ENCODE assay signal across 11 cellular contexts in the genomic region with DNA sequence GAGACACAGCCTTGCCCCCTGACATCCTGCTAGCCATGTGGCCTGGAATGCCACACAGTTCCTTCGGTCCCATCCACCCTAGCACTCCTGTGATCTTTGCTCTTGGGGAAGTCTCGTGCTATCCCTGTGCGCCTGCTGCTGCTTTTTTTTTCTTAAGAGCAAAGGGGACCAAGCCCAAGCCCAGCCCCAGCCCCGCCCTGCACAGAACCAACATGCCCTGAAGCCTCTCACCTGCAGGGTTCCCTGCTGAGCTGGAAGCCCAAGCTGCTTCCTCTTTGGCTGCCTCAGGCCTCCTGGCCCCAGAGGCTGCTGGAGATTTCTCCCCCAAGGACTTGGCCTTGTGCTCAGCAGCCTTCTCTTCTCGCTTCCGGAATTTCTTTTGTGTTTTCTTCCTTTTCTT. TPM values are rescaled to one million over a fixed set of nuclear protein-coding genes. Genes with fewer than 3 reads are reported as not detected.
DNase-seq lines count a peak whose midpoint lies in the region; ATAC-seq, FAIRE-seq and TF ChIP-seq lines count a peak whose summit lies in the region.
"Had no signal": no experiment of that assay in that cellular context is flagged by ENCODE, and none has a peak within 500 bp of the region (broad histone marks: within the 10 kb centered on the region; RNA-seq: fewer than 3 reads in every experiment).

No MANE protein-coding gene starts in this region.

- BruUV-seq in Caco-2 (replicated peaks; lab: Mats Ljungman, UMichigan) (no TSS peak), K562 (replicated peaks; lab: Mats Ljungman, UMichigan) (no TSS peak)

- H3K36me3 ChIP-seq in Caco-2 (ENCODE audit: control insufficient read depth, insufficient read depth, low read length) (peaks cover 13% of the 10 kb centered on the region), HUES48 (ENCODE audit: control insufficient read depth, insufficient read depth, low read length) (peaks cover 55% of the 10 kb centered on the region), K562 (ENCODE audit: control insufficient read depth, insufficient read depth, low read length) (peaks cover 62% of the 10 kb centered on the region), neural cell (ENCODE audit: insufficient read depth, low read length) (no peaks in the 10 kb centered on the region)

- no peaks in the 10 kb centered on the region for H3K27me3 Mint-ChIP-seq in Caco-2 (ENCODE audit: insufficient read depth, unreplicated experiment)

- H3F3A ChIP-seq in neural cell (ENCODE audit: insufficient read depth, low read length, poor library complexity, severe bottlenecking), result no peaks in the 10 kb centered on the region

- intact Hi-C loops in Caco-2 (cut with micrococcal nuclease; ENCODE audit: unreplicated experiment) (no loop called here), K562 (cut with micrococcal nuclease) (no loop called here)

- H2AFZ ChIP-seq in K562 (ENCODE audit: low read depth, low read length) (no peak overlapping the region), neural cell (ENCODE audit: low read depth, low read length) (no peak overlapping the region)

- H3K36me3 Mint-ChIP-seq in Caco-2 (ENCODE audit: insufficient read depth, unreplicated experiment), result peaks cover 79% of the 10 kb centered on the region

- H3K4me3 Mint-ChIP-seq in Caco-2 (ENCODE audit: unreplicated experiment), result peak overlapping the region; percentile 93

- no peak overlapping the region for H3K9ac ChIP-seq in HUES48 (ENCODE audit: low read depth, low read length)
- peak overlapping the region in 1 of 2 experiments; percentile 84; a peak in 2 of 4 replicates for H3K9ac ChIP-seq in K562 (ENCODE audit: insufficient read depth in 1 of 2, low read depth in 2 of 2, low read length in 2 of 2)
- no peak overlapping the region for H3K9ac ChIP-seq in neural cell (ENCODE audit: low read length)

- H3K27me3 ChIP-seq in Caco-2 (replicated peaks; ENCODE audit: control insufficient read depth, insufficient read depth, low read length) (no peaks in the 10 kb centered on the region), HUES48 (ENCODE audit: control insufficient read depth, insufficient read depth, low read length) (no peaks in the 10 kb centered on the region), K562 (ENCODE audit: control insufficient read depth in 2 of 2, insufficient read depth in 2 of 2, low read length in 2 of 2) (no peaks in the 10 kb centered on the region; a peak in 1 of 5 replicates), neural cell (ENCODE audit: insufficient read depth, low read depth, low read length) (no peaks in the 10 kb centered on the region)
- H3K27me3 ChIP-seq: SJSA1 had no signal

- CTCF ChIA-PET in Caco-2 (lab: Charles Lee), result interaction anchor here (4.4 kb wide), 1 partner anchor 147 kb away, joined by 20 read pairs; no protein-coding TSS in a partner anchor
- CTCF ChIA-PET in K562 (lab: Yijun Ruan, JAX; ENCODE audit: low intra/inter-chr PET ratio), result no interaction called here

- no peak for TF ChIP-seq EP300 in K562 (IDR thresholded peaks at IDR 0.05; ENCODE audit: low read length)
- TF ChIP-seq EP300 in neural cell (conservative IDR thresholded peaks at IDR 0.05; ENCODE audit: poor library complexity, severe bottlenecking), result no peak

- H3K4me1 ChIP-seq in Caco-2 (peaks cover 6% of the 10 kb centered on the region; the same call in 1 of the 2 replicates), HUES48 (ENCODE audit: control insufficient read depth, insufficient read depth, low read length) (peaks cover 7% of the 10 kb centered on the region; the same call in 1 of the 2 replicates), K562 (replicated peaks in 1 of 2; ENCODE audit: control insufficient read depth in 2 of 2, insufficient read depth in 2 of 2, low read length in 2 of 2) (peaks cover 6 to 42% of the 10 kb centered on the region in 2 experiments; a peak in 4 of 5 replicates)

- H3K9me2 ChIP-seq in neural cell (ENCODE audit: insufficient read depth, low read length), result no peaks in the 10 kb centered on the region

- H4K20me1 ChIP-seq in K562 (replicated peaks; ENCODE audit: control insufficient read depth, insufficient read depth, low read length), result peaks cover 4% of the 10 kb centered on the region; the same call in 1 of the 2 replicates
- H4K20me1 ChIP-seq in neural cell (ENCODE audit: insufficient read depth), result no peaks in the 10 kb centered on the region

- no peak for TF ChIP-seq RAD21 in K562 (CRISPR knock-in tag; conservative IDR thresholded peaks at IDR 0.05 in 1 of 2, IDR thresholded peaks at IDR 0.05 in 1 of 2)
- no peak for TF ChIP-seq RAD21 in neural cell (conservative IDR thresholded peaks at IDR 0.05)

- H3K4me1 Mint-ChIP-seq in Caco-2 (ENCODE audit: low read depth, unreplicated experiment), result no peaks in the 10 kb centered on the region

- TF ChIP-seq CTCF in Caco-2 (IDR thresholded peaks at IDR 0.05; ENCODE audit: insufficient read depth in 1 of 2, low read depth in 1 of 2, low read length in 1 of 2, severe bottlenecking in 1 of 2, unreplicated experiment in 1 of 2) (no peak), K562 (IDR thresholded peaks at IDR 0.05 in 2 of 3, conservative IDR thresholded peaks at IDR 0.05 in 1 of 3; ENCODE audit: insufficient read depth in 2 of 3, low read depth in 1 of 3, low read length in 3 of 3) (no peak), neural cell (IDR thresholded peaks at IDR 0.05; ENCODE audit: poor library complexity, severe bottlenecking) (no peak)

- H3K27ac Mint-ChIP-seq in Caco-2 (ENCODE audit: unreplicated experiment), result no peak overlapping the region

- H3K9me3 ChIP-seq in Caco-2, result no peaks in the 10 kb centered on the region
- no peaks in the 10 kb centered on the region for H3K9me3 ChIP-seq in HUES48 (ENCODE audit: control insufficient read depth, insufficient read depth, low read length)
- H3K9me3 ChIP-seq in K562 (replicated peaks; ENCODE audit: control insufficient read depth, insufficient read depth, low read depth, low read length), result no peaks in the 10 kb centered on the region
- H3K9me3 ChIP-seq in neural cell (ENCODE audit: low read length), result no peaks in the 10 kb centered on the region
- H3K9me3 ChIP-seq: SJSA1 had no signal

- peaks cover 39% of the 10 kb centered on the region for H3K79me2 ChIP-seq in K562 (ENCODE audit: control insufficient read depth, insufficient read depth, low read length)
- peaks cover 14% of the 10 kb centered on the region for H3K79me2 ChIP-seq in neural cell (replicated peaks; ENCODE audit: insufficient read depth, low read length)

- 92% methylated on average over 5 of the region's 6 CpGs for WGBS in K562 (ENCODE audit: insufficient coverage, low coverage, missing lambda C conversion rate)

- H3K9me3 Mint-ChIP-seq in Caco-2 (ENCODE audit: unreplicated experiment), result no peaks in the 10 kb centered on the region

- H3K4me2 ChIP-seq in K562 (ENCODE audit: insufficient read depth, low read length) (no peak overlapping the region), neural cell (ENCODE audit: low read length) (no peak overlapping the region)

- H3K27ac ChIP-seq in HUES48 (ENCODE audit: low read depth, low read length) (no peak overlapping the region), K562 (ENCODE audit: extremely low read depth, low read depth, low read length) (no peak overlapping the region), neural cell (ENCODE audit: low read length) (no peak overlapping the region)
- H3K27ac ChIP-seq: SJSA1 had no signal

- DNase-seq in Caco-2 (peak in 1 of 2 experiments; percentile 53), K562 (ENCODE audit: extremely low read depth in 1 of 4, low spot score in 3 of 4) (no peak), NCI-H526 (lab: John Stamatoyannopoulos, UW) (no peak), HK-2 (ENCODE audit: unreplicated experiment) (no peak)
- DNase-seq: kidney glomerular epithelial cell, NCI-H1436 had no signal

- TF ChIP-seq POLR2A in K562 (conservative IDR thresholded peaks at IDR 0.05), result no peak; the same call in 1 of the 2 replicates

- FAIRE-seq in K562 (lab: Jason Lieb, UNC), result peak; percentile 23
- FAIRE-seq: endothelial cell of umbilical vein had no signal

- ATAC-seq in K562, result no peak
- no peak for ATAC-seq in HG03354 (IDR thresholded peaks at IDR 0.05; ENCODE audit: poor library complexity, severe bottlenecking, unreplicated experiment)

- H3K9me1 ChIP-seq in K562 (ENCODE audit: control insufficient read depth, insufficient read depth, low read length), result no peaks in the 10 kb centered on the region

- POLR2A ChIA-PET in Caco-2 (lab: Charles Lee), result no interaction called here
- POLR2A ChIA-PET in K562 (lab: Yijun Ruan, JAX), result interaction anchor here (0.7 to 2.3 kb wide), 3 partner anchors 10 to 26 kb away, joined by 3 to 9 read pairs (median 3); a partner anchor contains a TSS

- in situ Hi-C loops in K562 (cut with MboI), result loop anchor here (5.0 kb wide), 1 partner anchor 147 kb away; no protein-coding TSS in a partner anchor

- H3K4me3 ChIP-seq in Caco-2 (ENCODE audit: low read depth, low read length) (no peak overlapping the region), HUES48 (ENCODE audit: low read depth, low read length) (peak overlapping the region; percentile 96; the same call in 1 of the 2 replicates), K562 (peak overlapping the region; percentile 77; the same call in 1 of the 2 replicates), neural cell (ENCODE audit: low read length) (peak overlapping the region; percentile 90)

RNA-seq across cellular contexts. Expression of a gene that starts 1.8 kb away (rescaled TPM):
- total RNA-seq in Caco-2 (2022) (31.6 and 32.4 TPM in 2 replicates), K562 (2014; rRNA removed) (61.3 and 68.3 TPM in 2 replicates), K562 (2014; rRNA removed; fragmentation: Illumina TruSeq; extraction: Trizol) (10.5 and 12.2 TPM in 2 replicates), K562 (2015; rRNA removed; fragmentation: Illumina TruSeq; extraction: Trizol) (30.4 and 31.8 TPM in 2 replicates), K562 (2021) (45.3 and 50.6 TPM in 2 replicates)
- total RNA-seq in K562 (2011; cell fraction: chromatin; rRNA removed; ENCODE audit: low replicate concordance), result 12.6 and 19.9 TPM in 2 replicates
- total RNA-seq in K562 (2011; cell fraction: nucleolus; rRNA removed), result 16.7 and 17.7 TPM in 2 replicates
- 13.4 and 15.6 TPM in 2 replicates for total RNA-seq in K562 (2011; cell fraction: nucleoplasm; rRNA removed)
- polyA plus RNA-seq in K562 (2011; rRNA removed) (12.3 and 14.3 TPM in 2 replicates), K562 (2014; fragmentation: Illumina TruSeq; extraction: Trizol) (14.7 and 26.5 TPM in 2 replicates), K562 (2014; fragmentation: Nextera tagmentation; extraction: Ambion mirVana) (1 to 10 TPM; 1.4 to 1.8 TPM), K562 (2014; rRNA removed) (52.7 and 61.5 TPM in 2 replicates), neural cell (20.7 and 21.8 TPM in 2 replicates)
- polyA plus RNA-seq in K562 (2011; cell fraction: cytosol; rRNA removed), result 11.6 and 21.6 TPM in 2 replicates
- polyA plus RNA-seq in K562 (2011; cell fraction: nucleus; rRNA removed), result 17.7 and 31.0 TPM in 2 replicates
- 23.2 and 31.5 TPM in 2 replicates for polyA plus RNA-seq in K562 (2012)
- 5.3 TPM in 2 replicates for polyA minus RNA-seq in K562 (2011; rRNA and poly(A)+ RNA removed)
- polyA minus RNA-seq in K562 (2011; cell fraction: cytosol; rRNA and poly(A)+ RNA removed), result 8.6 and 9.6 TPM in 2 replicates
- 5.5 and 8.2 TPM in 2 replicates for polyA minus RNA-seq in K562 (2011; cell fraction: nucleus; rRNA and poly(A)+ RNA removed)
- polyA minus RNA-seq in neural cell, result 28.9 and 31.9 TPM in 2 replicates

RNA-seq across cellular contexts. Expression of a gene that starts 13.8 kb away (rescaled TPM):
- total RNA-seq in Caco-2 (2022) (60.1 and 65.6 TPM in 2 replicates), K562 (2014; rRNA removed) (27.2 and 28.0 TPM in 2 replicates), K562 (2014; rRNA removed; fragmentation: Illumina TruSeq; extraction: Trizol) (7.7 and 9.4 TPM in 2 replicates), K562 (2015; rRNA removed; fragmentation: Illumina TruSeq; extraction: Trizol) (22.3 and 22.6 TPM in 2 replicates), K562 (2021) (32.4 and 35.6 TPM in 2 replicates)
- total RNA-seq in K562 (2011; cell fraction: chromatin; rRNA removed; ENCODE audit: low replicate concordance), result 32.2 and 75.9 TPM in 2 replicates
- total RNA-seq in K562 (2011; cell fraction: nucleolus; rRNA removed), result 43.3 and 44.7 TPM in 2 replicates
- 40.6 and 56.1 TPM in 2 replicates for total RNA-seq in K562 (2011; cell fraction: nucleoplasm; rRNA removed)
- polyA plus RNA-seq in K562 (2011; rRNA removed) (23.4 and 33.6 TPM in 2 replicates), K562 (2014; fragmentation: Illumina TruSeq; extraction: Trizol) (15.5 and 23.8 TPM in 2 replicates), K562 (2014; fragmentation: Nextera tagmentation; extraction: Ambion mirVana) (1 to 10 TPM in 1 of 2 experiments, under 1 TPM in 1; 0.73 to 1.4 TPM), K562 (2014; rRNA removed) (32.6 and 34.8 TPM in 2 replicates), neural cell (57.5 and 62.5 TPM in 2 replicates)
- polyA plus RNA-seq in K562 (2011; cell fraction: cytosol; rRNA removed), result 28.9 and 48.4 TPM in 2 replicates
- polyA plus RNA-seq in K562 (2011; cell fraction: nucleus; rRNA removed), result 91.8 and 102 TPM in 2 replicates
- polyA plus RNA-seq in K562 (2012), result 24.0 and 26.3 TPM in 2 replicates
- 12.6 and 25.7 TPM in 2 replicates for polyA minus RNA-seq in K562 (2011; rRNA and poly(A)+ RNA removed)
- 16.2 and 27.5 TPM in 2 replicates for polyA minus RNA-seq in K562 (2011; cell fraction: cytosol; rRNA and poly(A)+ RNA removed)
- polyA minus RNA-seq in K562 (2011; cell fraction: nucleus; rRNA and poly(A)+ RNA removed), result 15.6 and 19.2 TPM in 2 replicates
- polyA minus RNA-seq in neural cell, result 25.3 and 32.6 TPM in 2 replicates

RNA-seq across cellular contexts. Expression of a gene that starts 13.9 kb away (rescaled TPM):
- total RNA-seq in Caco-2 (2022) (1,995 and 2,182 TPM in 2 replicates), K562 (2014; rRNA removed) (2,031 and 2,305 TPM in 2 replicates), K562 (2014; rRNA removed; fragmentation: Illumina TruSeq; extraction: Trizol) (2,847 and 3,141 TPM in 2 replicates), K562 (2015; rRNA removed; fragmentation: Illumina TruSeq; extraction: Trizol) (3,167 and 3,195 TPM in 2 replicates), K562 (2021) (2,893 and 3,009 TPM in 2 replicates)
- total RNA-seq in K562 (2011; cell fraction: chromatin; rRNA removed; ENCODE audit: low replicate concordance), result 435 and 818 TPM in 2 replicates
- 981 and 1,003 TPM in 2 replicates for total RNA-seq in K562 (2011; cell fraction: nucleolus; rRNA removed)
- total RNA-seq in K562 (2011; cell fraction: nucleoplasm; rRNA removed), result 983 and 1,497 TPM in 2 replicates
- polyA plus RNA-seq in K562 (2011; rRNA removed) (2,555 and 3,221 TPM in 2 replicates), K562 (2014; fragmentation: Illumina TruSeq; extraction: Trizol) (3,627 and 3,760 TPM in 2 replicates), K562 (2014; fragmentation: Nextera tagmentation; extraction: Ambion mirVana) (1,000 to 10,000 TPM; 1,935 to 2,418 TPM), K562 (2014; rRNA removed) (2,051 and 2,652 TPM in 2 replicates), neural cell (1,931 and 1,987 TPM in 2 replicates)
- polyA plus RNA-seq in K562 (2011; cell fraction: cytosol; rRNA removed), result 2,594 and 3,399 TPM in 2 replicates
- 1,411 and 1,919 TPM in 2 replicates for polyA plus RNA-seq in K562 (2011; cell fraction: nucleus; rRNA removed)
- 2,443 and 5,674 TPM in 2 replicates for polyA plus RNA-seq in K562 (2012)
- 2,918 and 2,983 TPM in 2 replicates for polyA minus RNA-seq in K562 (2011; rRNA and poly(A)+ RNA removed)
- 1,280 and 1,366 TPM in 2 replicates for polyA minus RNA-seq in K562 (2011; cell fraction: cytosol; rRNA and poly(A)+ RNA removed)
- polyA minus RNA-seq in K562 (2011; cell fraction: nucleus; rRNA and poly(A)+ RNA removed), result 400 and 734 TPM in 2 replicates
- polyA minus RNA-seq in neural cell, result 671 and 691 TPM in 2 replicates

RNA-seq across cellular contexts. Expression of a gene that starts 22.1 kb away (rescaled TPM):
- total RNA-seq in Caco-2 (2022) (54.9 and 57.5 TPM in 2 replicates), K562 (2014; rRNA removed) (17.9 and 20.8 TPM in 2 replicates), K562 (2014; rRNA removed; fragmentation: Illumina TruSeq; extraction: Trizol) (20.9 and 21.2 TPM in 2 replicates), K562 (2015; rRNA removed; fragmentation: Illumina TruSeq; extraction: Trizol) (15.5 and 16.6 TPM in 2 replicates), K562 (2021) (26.7 and 26.8 TPM in 2 replicates)
- total RNA-seq in K562 (2011; cell fraction: chromatin; rRNA removed; ENCODE audit: low replicate concordance), result 14.8 and 38.0 TPM in 2 replicates
- total RNA-seq in K562 (2011; cell fraction: nucleolus; rRNA removed), result 35.1 and 38.5 TPM in 2 replicates
- total RNA-seq in K562 (2011; cell fraction: nucleoplasm; rRNA removed), result 27.0 and 30.6 TPM in 2 replicates
- polyA plus RNA-seq in K562 (2011; rRNA removed) (28.6 and 29.8 TPM in 2 replicates), K562 (2014; fragmentation: Illumina TruSeq; extraction: Trizol) (19.1 and 22.2 TPM in 2 replicates), K562 (2014; fragmentation: Nextera tagmentation; extraction: Ambion mirVana) (10 to 100 TPM; 16.1 to 16.3 TPM), K562 (2014; rRNA removed) (30.4 and 31.3 TPM in 2 replicates), neural cell (32.3 and 37.8 TPM in 2 replicates)
- 20.7 and 21.2 TPM in 2 replicates for polyA plus RNA-seq in K562 (2011; cell fraction: cytosol; rRNA removed)
- polyA plus RNA-seq in K562 (2011; cell fraction: nucleus; rRNA removed), result 52.8 and 56.6 TPM in 2 replicates
- polyA plus RNA-seq in K562 (2012), result 23.6 and 38.1 TPM in 2 replicates
- polyA minus RNA-seq in K562 (2011; rRNA and poly(A)+ RNA removed), result 10.4 and 13.1 TPM in 2 replicates
- polyA minus RNA-seq in K562 (2011; cell fraction: cytosol; rRNA and poly(A)+ RNA removed), result 6.1 and 6.4 TPM in 2 replicates
- 7.0 and 9.7 TPM in 2 replicates for polyA minus RNA-seq in K562 (2011; cell fraction: nucleus; rRNA and poly(A)+ RNA removed)
- 26.8 and 27.2 TPM in 2 replicates for polyA minus RNA-seq in neural cell

RNA-seq across cellular contexts. Expression of a gene that starts 22.2 kb away (rescaled TPM):
- total RNA-seq in Caco-2 (2022) (32.3 and 34.4 TPM in 2 replicates), K562 (2014; rRNA removed) (82.5 and 83.0 TPM in 2 replicates), K562 (2014; rRNA removed; fragmentation: Illumina TruSeq; extraction: Trizol) (18.6 and 19.8 TPM in 2 replicates), K562 (2015; rRNA removed; fragmentation: Illumina TruSeq; extraction: Trizol) (37.0 and 37.3 TPM in 2 replicates), K562 (2021) (38.3 and 43.3 TPM in 2 replicates)
- total RNA-seq in K562 (2011; cell fraction: chromatin; rRNA removed; ENCODE audit: low replicate concordance), result 2.1 and 4.8 TPM in 2 replicates
- 5.7 and 6.1 TPM in 2 replicates for total RNA-seq in K562 (2011; cell fraction: nucleolus; rRNA removed)
- 3.4 and 7.6 TPM in 2 replicates for total RNA-seq in K562 (2011; cell fraction: nucleoplasm; rRNA removed)
- polyA plus RNA-seq in K562 (2011; rRNA removed) (7.3 and 9.7 TPM in 2 replicates), K562 (2014; fragmentation: Illumina TruSeq; extraction: Trizol) (21.3 and 32.2 TPM in 2 replicates), K562 (2014; fragmentation: Nextera tagmentation; extraction: Ambion mirVana) (10 to 100 TPM in 1 of 2 experiments, 1 to 10 TPM in 1; 5.5 to 10.2 TPM), K562 (2014; rRNA removed) (52.4 and 58.9 TPM in 2 replicates), neural cell (36.4 and 40.6 TPM in 2 replicates)
- 11.8 and 44.2 TPM in 2 replicates for polyA plus RNA-seq in K562 (2011; cell fraction: cytosol; rRNA removed)
- polyA plus RNA-seq in K562 (2011; cell fraction: nucleus; rRNA removed), result 6.8 and 14.0 TPM in 2 replicates
- polyA plus RNA-seq in K562 (2012), result 30.9 and 47.7 TPM in 2 replicates
- polyA minus RNA-seq in K562 (2011; rRNA and poly(A)+ RNA removed), result 7.6 TPM in 2 replicates
- polyA minus RNA-seq in K562 (2011; cell fraction: cytosol; rRNA and poly(A)+ RNA removed), result 10.3 and 16.3 TPM in 2 replicates
- 4.1 and 4.2 TPM in 2 replicates for polyA minus RNA-seq in K562 (2011; cell fraction: nucleus; rRNA and poly(A)+ RNA removed)
- polyA minus RNA-seq in neural cell, result 29.0 and 32.3 TPM in 2 replicates
